ENCODE assay signal across 19 cellular contexts in genomic region chr11:71301858-71302533, GRCh38. TPM values are rescaled to one million over a fixed set of nuclear protein-coding genes. Genes with fewer than 3 reads are reported as not detected.
DNase-seq lines count a peak whose midpoint lies in the region; ATAC-seq, FAIRE-seq and TF ChIP-seq lines count a peak whose summit lies in the region.
"Had no signal": no experiment of that assay in that cellular context is flagged by ENCODE, and none has a peak within 500 bp of the region (broad histone marks: within the 10 kb centered on the region; RNA-seq: fewer than 3 reads in every experiment).

No MANE protein-coding gene starts in this region.

- H3K9me3 ChIP-seq in HEK293 (ENCODE audit: control insufficient read depth, insufficient read depth, low read depth, low read length): no peaks in the 10 kb centered on the region
- no peaks in the 10 kb centered on the region for H3K9me3 ChIP-seq in HepG2 (ENCODE audit: low read length)
- no peaks in the 10 kb centered on the region for H3K9me3 ChIP-seq in stomach
- H3K9me3 ChIP-seq: gastroesophageal sphincter, SK-N-SH had no signal

- DNase-seq in activated CD8-positive, alpha-beta memory T cell treated with anti-CD3 and anti-CD28 coated beads, Interleukin-2, amount 50 U/mL, for 48 hours: peak; percentile 10
- DNase-seq in HepG2 (ENCODE audit: low spot score): no peak
- peak; percentile 17 for DNase-seq in stomach
- no peak for DNase-seq in G401 (ENCODE audit: low spot score)
- DNase-seq: activated CD8-positive, alpha-beta T cell treated with anti-CD3 and anti-CD28 coated beads, Interleukin-2, amount 10 ng/mL, durations not matched to agents 7 days and 5 days; erythroblast; NCI-H187 treated with DMSO at 0.1 percent for 48 hours; NCI-H345; NK-92 treated with Interleukin-12 subunit alpha and Interleukin-12 subunit beta, amount 100 ng/mL, for 24 hours; SK-N-SH; T1000 had no signal

- H3K4me3 ChIP-seq in HEK293 (ENCODE audit: low read depth, low read length) (no peak overlapping the region), HepG2 (replicated peaks in 1 of 3; ENCODE audit: insufficient read depth in 1 of 3, low read depth in 2 of 3, low read length in 3 of 3) (peak overlapping the region in 1 of 3 experiments; percentile 14; a peak in 1 of 6 replicates), stomach (no peak overlapping the region)
- H3K4me3 ChIP-seq: gastroesophageal sphincter, neural progenitor cell had no signal

- in situ Hi-C loops in HepG2 (cut with HindIII; ENCODE audit: extremely low pct_ligation_motif_present, low pct_unique_long_range_greater_than_20kb) (no loop called here), G401 (cut with HindIII; ENCODE audit: low sequenced_read_pairs) (no loop called here)

- intact Hi-C loops in HepG2 (cut with micrococcal nuclease; ENCODE audit: unreplicated experiment) (no loop called here), stomach (cut with DNase I; ENCODE audit: low total_unique reads) (no loop called here)

- no peak overlapping the region for H2AFZ ChIP-seq in HepG2 (ENCODE audit: low read length)
- H2AFZ ChIP-seq: neural progenitor cell had no signal

- H3K27ac ChIP-seq in HEK293 (ENCODE audit: extremely low read depth, low read depth, low read length): no peak overlapping the region
- H3K27ac ChIP-seq in HepG2 (ENCODE audit: extremely low read length, insufficient read depth, low read length): no peak overlapping the region
- no peak overlapping the region for H3K27ac ChIP-seq in stomach
- H3K27ac ChIP-seq: gastroesophageal sphincter, neural progenitor cell had no signal

- FAIRE-seq in HepG2 (lab: Jason Lieb, UNC): no peak
- FAIRE-seq: bronchial epithelial cell, H54 had no signal

- H3K4me2 ChIP-seq in HepG2 (ENCODE audit: low read depth, low read length): peak overlapping the region; percentile 36; the same call in 1 of the 2 replicates
- H3K4me2 ChIP-seq: neural progenitor cell, SK-N-SH had no signal

- no peak for TF ChIP-seq CTCF in HEK293 (tag by site-specific recombination; IDR thresholded peaks at IDR 0.05)
- TF ChIP-seq CTCF in HepG2 (CRISPR knock-in tag; IDR thresholded peaks at IDR 0.05): no peak
- no peak for TF ChIP-seq CTCF in stomach (IDR thresholded peaks at IDR 0.05)

- H3K9ac ChIP-seq in HepG2 (ENCODE audit: insufficient read depth, low read depth, low read length): no peak overlapping the region
- H3K9ac ChIP-seq: neural progenitor cell, SK-N-SH had no signal

- TF ChIP-seq POLR2A in HepG2 (IDR thresholded peaks at IDR 0.05; ENCODE audit: insufficient read depth in 1 of 2, low read depth in 2 of 2, low read length in 2 of 2): no peak
- no peak for TF ChIP-seq POLR2A in stomach (IDR thresholded peaks at IDR 0.05)

- 16% methylated on average over 17 of the region's 17 CpGs for WGBS in HepG2 (ENCODE audit: low lambda C conversion rate)
- 55 to 68% (median 65%) methylated on average over 12 to 17 of the region's 17 CpGs for WGBS in stomach, 5 donors

- CTCF ChIA-PET in HEK293 (lab: Yijun Ruan, JAX): no interaction called here
- CTCF ChIA-PET in HepG2 (lab: Yijun Ruan, JAX; ENCODE audit: low intra/inter-chr PET ratio, low total read pairs): no interaction called here

- POLR2A ChIA-PET in HEK293 (lab: Yijun Ruan, JAX): no interaction called here
- POLR2A ChIA-PET in HepG2 (lab: Yijun Ruan, JAX): interaction anchor here (2.1 kb wide), 1 partner anchor 49 kb away, joined by 6 read pairs; no protein-coding TSS in a partner anchor

- no peaks in the 10 kb centered on the region for H3K79me2 ChIP-seq in HepG2 (ENCODE audit: insufficient read depth, low read length)

- no peak for TF ChIP-seq RAD21 in HepG2 (CRISPR knock-in tag; IDR thresholded peaks at IDR 0.05)

- H3K4me1 ChIP-seq in HEK293 (ENCODE audit: control insufficient read depth, insufficient read depth, low read length) (no peaks in the 10 kb centered on the region), HepG2 (ENCODE audit: insufficient read depth, low read length) (peaks cover 63% of the 10 kb centered on the region), stomach (peaks cover 4 to 13% (median 9%) of the 10 kb centered on the region in 4 donors)
- H3K4me1 ChIP-seq: gastroesophageal sphincter, neural progenitor cell had no signal

- BruUV-seq in HepG2 (replicated peaks; lab: Mats Ljungman, UMichigan): no TSS peak

- H3K27me3 ChIP-seq in HepG2 (ENCODE audit: control insufficient read depth in 1 of 2, insufficient read depth in 2 of 2, low read length in 2 of 2) (peaks cover 2 to 43% of the 10 kb centered on the region in 2 experiments; a peak in 4 of 5 replicates), stomach (no peaks in the 10 kb centered on the region)
- H3K27me3 ChIP-seq: neural progenitor cell had no signal

- TF ChIP-seq EP300 in HepG2 (IDR thresholded peaks at IDR 0.05; ENCODE audit: low read depth in 2 of 2, low read length in 2 of 2): no peak
- TF ChIP-seq EP300 in HepG2 (CRISPR knock-in tag; IDR thresholded peaks at IDR 0.05; ENCODE audit: borderline replicate concordance): no peak
- TF ChIP-seq EP300 in stomach (IDR thresholded peaks at IDR 0.05): no peak

- H3K36me3 ChIP-seq in HEK293 (ENCODE audit: control insufficient read depth in 2 of 2, insufficient read depth in 1 of 2, low read length in 2 of 2) (no peaks in the 10 kb centered on the region), HepG2 (replicated peaks in 1 of 2; ENCODE audit: control insufficient read depth in 1 of 2, insufficient read depth in 2 of 2, low read length in 2 of 2) (no peaks in the 10 kb centered on the region), stomach (no peaks in the 10 kb centered on the region)
- H3K36me3 ChIP-seq: gastroesophageal sphincter, neural progenitor cell had no signal

- H4K20me1 ChIP-seq in HepG2 (ENCODE audit: insufficient read depth, low read length): no peaks in the 10 kb centered on the region

- ATAC-seq in HepG2 (peak; percentile 15; the same call in 2 of the 3 replicates), GM21526 (IDR thresholded peaks at IDR 0.05; ENCODE audit: low FRiP score, unreplicated experiment) (no peak), HG02852 (IDR thresholded peaks at IDR 0.05; ENCODE audit: unreplicated experiment) (no peak)
- ATAC-seq: activated CD4-positive, CD25-positive, alpha-beta regulatory T cell treated with anti-CD3 and anti-CD28 coated beads, Interleukin-2, amount 50 U/mL, for 24 hours; activated CD8-positive, alpha-beta T cell treated with anti-CD3 and anti-CD28 coated beads, Interleukin-2, amount 10 ng/mL, durations not matched to agents 7 days and 5 days; gastroesophageal sphincter had no signal

TF ChIP-seq in HEK293, 187 proteins besides CTCF, POLR2A, EP300 and RAD21 (continues in another document):
- TF ChIP-seq ZBTB8A (tag by site-specific recombination; IDR thresholded peaks at IDR 0.05) (no peak), ZFP37 (tag by site-specific recombination; IDR thresholded peaks at IDR 0.05) (no peak), ZIC2 (tag by site-specific recombination; IDR thresholded peaks at IDR 0.05) (peak; percentile 33; the same call in 1 of the 2 replicates)

TF ChIP-seq in HepG2, 621 proteins besides CTCF, POLR2A, EP300 and RAD21 (continues in another document):
- no peak for TF ChIP-seq ZNF17 (CRISPR knock-in tag; IDR thresholded peaks at IDR 0.05)
- TF ChIP-seq GTF3A (CRISPR knock-in tag; conservative IDR thresholded peaks at IDR 0.05): no peak
- no peak for TF ChIP-seq HNF4G (IDR thresholded peaks at IDR 0.05; ENCODE audit: borderline replicate concordance, low read depth, low read length)
- TF ChIP-seq HNF4G (CRISPR knock-in tag; IDR thresholded peaks at IDR 0.05; ENCODE audit: borderline replicate concordance, low read depth): no peak
- TF ChIP-seq SPEN (CRISPR knock-in tag; IDR thresholded peaks at IDR 0.05; ENCODE audit: low read depth): no peak
- TF ChIP-seq U2AF1 (optimal IDR thresholded peaks at IDR 0.05; ENCODE audit: low read depth, low read length): no peak

RNA-seq across cellular contexts. Expression of gene SHANK2, which starts 49.6 kb away (rescaled TPM):
- total RNA-seq in HepG2 (2016; rRNA removed; fragmentation: Illumina TruSeq; extraction: Trizol) (10.2 and 10.5 TPM in 2 replicates), stomach (100 to 1,000 TPM in 1 of 5 donors, 10 to 100 TPM in 4; 15.4 to 126 (median 88.6) TPM)
- total RNA-seq in HepG2 (2016; cell fraction: cytosol; rRNA removed; fragmentation: Illumina TruSeq; extraction: Trizol; ENCODE audit: low read depth): 21.4 and 22.4 TPM in 2 replicates
- 10.1 and 10.2 TPM in 2 replicates for total RNA-seq in HepG2 (2016; cell fraction: insoluble cytoplasmic fraction; rRNA removed; fragmentation: Illumina TruSeq; extraction: Trizol)
- total RNA-seq in HepG2 (2016; cell fraction: membrane; rRNA removed; fragmentation: Illumina TruSeq; extraction: Trizol): 14.0 and 14.5 TPM in 2 replicates
- total RNA-seq in HepG2 (2016; cell fraction: nucleus; rRNA removed; fragmentation: Illumina TruSeq; extraction: Trizol): 30.8 and 38.1 TPM in 2 replicates
- polyA plus RNA-seq in HepG2 (2011; rRNA removed) (13.0 and 16.0 TPM in 2 replicates), stomach (1 to 10 TPM; 1.6 to 6.2 (median 2.1) TPM)
- 8.0 and 9.2 TPM in 2 replicates for polyA plus RNA-seq in HepG2 (2011; cell fraction: cytosol; rRNA removed)
- polyA plus RNA-seq in HepG2 (2011; cell fraction: nucleus; rRNA removed): 60.2 and 68.0 TPM in 2 replicates
- 11.6 and 14.7 TPM in 2 replicates for polyA plus RNA-seq in HepG2 (2012)
- 1.2 and 1.3 TPM in 2 replicates for polyA plus RNA-seq in HepG2 (2016; cell fraction: cytosol; fragmentation: Illumina TruSeq; extraction: Trizol; ENCODE audit: low read depth)
- polyA plus RNA-seq in HepG2 (2016; cell fraction: insoluble cytoplasmic fraction; fragmentation: Illumina TruSeq; extraction: Trizol; ENCODE audit: low read depth): 5.5 and 10.0 TPM in 2 replicates
- 2.4 and 3.2 TPM in 2 replicates for polyA plus RNA-seq in HepG2 (2016; cell fraction: membrane; fragmentation: Illumina TruSeq; extraction: Trizol; ENCODE audit: low read depth)
- 26.0 and 26.8 TPM in 2 replicates for polyA plus RNA-seq in HepG2 (2016; cell fraction: nucleus; fragmentation: Illumina TruSeq; extraction: Trizol; ENCODE audit: insufficient read depth, low read depth)
- 0.21 and 90.9 TPM in 2 replicates for polyA minus RNA-seq in HepG2 (2011; rRNA and poly(A)+ RNA removed; ENCODE audit: low replicate concordance)
- polyA minus RNA-seq in HepG2 (2011; cell fraction: cytosol; rRNA and poly(A)+ RNA removed): 22.8 and 29.4 TPM in 2 replicates
- 98.9 and 104 TPM in 2 replicates for polyA minus RNA-seq in HepG2 (2011; cell fraction: nucleus; rRNA and poly(A)+ RNA removed)
- total RNA-seq in G401 (2014; rRNA removed; shearing (Covaris generic)): not detected in 2 replicates
- total RNA-seq: activated CD8-positive, alpha-beta T cell treated with anti-CD3 and anti-CD28 coated beads, Interleukin-2, amount 10 ng/mL, durations not matched to agents 7 days and 5 days had no signal

Comparison
In these comparisons a context has a peak if more than half of its experiments do, and no peak if none do; other contexts are left out.
1. DNase-seq: peak in activated CD8-positive, alpha-beta memory T cell treated with anti-CD3 and anti-CD28 coated beads, Interleukin-2, amount 50 U/mL, for 48 hours (single experiment) and stomach (single experiment); none in HepG2 (single experiment) and G401 (single experiment).
2. RNA of gene SHANK2, which starts 49.6 kb away (total RNA-seq): 15.4 to 126 TPM in stomach and 10.1 to 38.1 TPM in HepG2; not detected in G401; every median in the first group is over 10 times any median in the second.